Comparison of ENCODE assay signal across 11 cellular contexts in genomic region chr6:42338573-42339218, GRCh38.
DNase-seq lines count a peak whose midpoint lies in the region; ATAC-seq, FAIRE-seq and TF ChIP-seq lines count a peak whose summit lies in the region.
"Had no signal": no experiment of that assay in that cellular context is flagged by ENCODE, and none has a peak within 500 bp of the region (broad histone marks: within the 10 kb centered on the region; RNA-seq: fewer than 3 reads in every experiment).

No MANE protein-coding gene starts in this region.

- peaks cover 16% of the 10 kb centered on the region for H3K79me2 ChIP-seq in astrocyte (ENCODE audit: insufficient read depth, low read length)
- H3K79me2 ChIP-seq in neural progenitor cell (ENCODE audit: low read depth): peaks cover 8% of the 10 kb centered on the region

- H3K4me1 ChIP-seq in astrocyte (ENCODE audit: insufficient read depth, low read length) (peaks cover 27% of the 10 kb centered on the region), mucosa of descending colon (ENCODE audit: low read depth) (no peaks in the 10 kb centered on the region), spleen (peaks cover 0 to 9% (median 0%) of the 10 kb centered on the region in 6 donors), neural progenitor cell (no peaks in the 10 kb centered on the region), testis (peaks cover 4% of the 10 kb centered on the region)

- peaks cover 2% of the 10 kb centered on the region for H3K27me3 Mint-ChIP-seq in astrocyte (ENCODE audit: low read depth, unreplicated experiment)
- H3K27me3 Mint-ChIP-seq in neural progenitor cell (ENCODE audit: insufficient read depth, low read depth): peaks cover 2% of the 10 kb centered on the region
- H3K27me3 Mint-ChIP-seq: effector memory CD8-positive, alpha-beta T cell; progenitor cell of endocrine pancreas had no signal

- H2AFZ ChIP-seq in astrocyte (ENCODE audit: low read depth, low read length) (peak overlapping the region; percentile 36), neural progenitor cell (replicated peaks) (no peak overlapping the region)

- H3K4me1 Mint-ChIP-seq in astrocyte (ENCODE audit: low read depth, unreplicated experiment): peaks cover 23% of the 10 kb centered on the region
- peaks cover 2% of the 10 kb centered on the region for H3K4me1 Mint-ChIP-seq in neural progenitor cell

- H3K27ac Mint-ChIP-seq in astrocyte (ENCODE audit: unreplicated experiment): peak overlapping the region; percentile 70
- H3K27ac Mint-ChIP-seq in neural progenitor cell: no peak overlapping the region
- H3K27ac Mint-ChIP-seq: progenitor cell of endocrine pancreas had no signal

- peaks cover 11% of the 10 kb centered on the region for H3K36me3 Mint-ChIP-seq in astrocyte (ENCODE audit: low read depth, unreplicated experiment)
- H3K36me3 Mint-ChIP-seq in neural progenitor cell: no peaks in the 10 kb centered on the region

- H4K20me1 ChIP-seq in astrocyte (ENCODE audit: insufficient read depth, low read length) (no peaks in the 10 kb centered on the region), neural progenitor cell (ENCODE audit: low read depth) (peaks cover 12% of the 10 kb centered on the region)

- H3K36me3 ChIP-seq in astrocyte (ENCODE audit: insufficient read depth, low read length): no peaks in the 10 kb centered on the region
- H3K36me3 ChIP-seq in mucosa of descending colon (ENCODE audit: low read depth): no peaks in the 10 kb centered on the region
- H3K36me3 ChIP-seq in spleen: no peaks in the 10 kb centered on the region
- H3K36me3 ChIP-seq in neural progenitor cell: no peaks in the 10 kb centered on the region
- H3K36me3 ChIP-seq in testis (ENCODE audit: low read depth, missing control alignments): no peaks in the 10 kb centered on the region

- peak overlapping the region; percentile 98 for H3K27ac ChIP-seq in astrocyte (ENCODE audit: low read depth, low read length)
- H3K27ac ChIP-seq in spleen: no peak overlapping the region
- H3K27ac ChIP-seq in neural progenitor cell: no peak overlapping the region
- no peak overlapping the region for H3K27ac ChIP-seq in testis

- TF ChIP-seq POLR2A in spleen (IDR thresholded peaks at IDR 0.05) (no peak), testis (IDR thresholded peaks at IDR 0.05) (no peak)

- H3K9me3 ChIP-seq in astrocyte (ENCODE audit: insufficient read depth, low read depth, low read length): no peaks in the 10 kb centered on the region
- no peaks in the 10 kb centered on the region for H3K9me3 ChIP-seq in mucosa of descending colon
- H3K9me3 ChIP-seq in spleen: no peaks in the 10 kb centered on the region
- H3K9me3 ChIP-seq in neural progenitor cell (ENCODE audit: low read depth): no peaks in the 10 kb centered on the region
- no peaks in the 10 kb centered on the region for H3K9me3 ChIP-seq in testis

- H3K4me3 Mint-ChIP-seq in astrocyte (ENCODE audit: unreplicated experiment) (peak overlapping the region; percentile 14), neural progenitor cell (no peak overlapping the region)

- peak overlapping the region; percentile 85 for H3K9ac ChIP-seq in astrocyte (ENCODE audit: low read length)
- H3K9ac ChIP-seq in neural progenitor cell: no peak overlapping the region

- H3K9me3 Mint-ChIP-seq in astrocyte (ENCODE audit: unreplicated experiment): no peaks in the 10 kb centered on the region
- no peaks in the 10 kb centered on the region for H3K9me3 Mint-ChIP-seq in neural progenitor cell
- H3K9me3 Mint-ChIP-seq: effector memory CD8-positive, alpha-beta T cell had no signal

- H3K27me3 ChIP-seq in astrocyte (ENCODE audit: insufficient read depth, low read length): no peaks in the 10 kb centered on the region
- H3K27me3 ChIP-seq in spleen (replicated peaks in 1 of 7): no peaks in the 10 kb centered on the region
- H3K27me3 ChIP-seq in neural progenitor cell: no peaks in the 10 kb centered on the region
- no peaks in the 10 kb centered on the region for H3K27me3 ChIP-seq in testis

- FAIRE-seq in astrocyte (lab: Jason Lieb, UNC): peak; percentile 83

- no peaks in the 10 kb centered on the region for H3F3A ChIP-seq in neural progenitor cell (ENCODE audit: low read depth)

- ATAC-seq in mucosa of descending colon: peak; percentile 24
- ATAC-seq: effector memory CD8-positive, alpha-beta T cell had no signal

- H3K4me3 ChIP-seq in astrocyte (ENCODE audit: insufficient read depth, low read depth, low read length) (peak overlapping the region; percentile 15), mucosa of descending colon (no peak overlapping the region), spleen (no peak overlapping the region), neural progenitor cell (no peak overlapping the region), testis (no peak overlapping the region)

- intact Hi-C loops in mucosa of descending colon (cut with DNase I, micrococcal nuclease) (no loop called here), spleen (cut with DNase I; ENCODE audit: low total_unique reads) (no loop called here), testis (cut with DNase I; ENCODE audit: low total_unique reads) (no loop called here)

- peak; percentile 99 for DNase-seq in EH (ENCODE audit: low read depth)
- DNase-seq in M059J (ENCODE audit: low read depth): peak; percentile 100
- DNase-seq in astrocyte (ENCODE audit: low read depth): peak; percentile 99
- DNase-seq in mucosa of descending colon: no peak
- no peak for DNase-seq in spleen
- no peak for DNase-seq in neural progenitor cell (ENCODE audit: low spot score)
- no peak for DNase-seq in NCI-H1105 treated with DMSO at 0.1 percent for 48 hours (lab: John Stamatoyannopoulos, UW)
- DNase-seq in testis: no peak
- DNase-seq: effector memory CD8-positive, alpha-beta T cell; SHP77 had no signal

- 77 to 92% (median 83%) methylated on average over 9 of the region's 9 CpGs for WGBS in spleen, 5 donors
- WGBS in testis, 2 donors: 73 to 75% methylated on average over 9 of the region's 9 CpGs

- TF ChIP-seq CTCF in astrocyte (IDR thresholded peaks at IDR 0.05; ENCODE audit: insufficient read depth, low read depth, low read length) (peak; percentile 10), mucosa of descending colon (IDR thresholded peaks at IDR 0.05) (no peak), spleen (IDR thresholded peaks at IDR 0.05 in 8 of 11, conservative IDR thresholded peaks at IDR 0.05 in 3 of 11) (no peak), neural progenitor cell (IDR thresholded peaks at IDR 0.05) (no peak), testis (IDR thresholded peaks at IDR 0.05) (no peak)

- H3K4me2 ChIP-seq in astrocyte (ENCODE audit: low read length) (peak overlapping the region; percentile 80), neural progenitor cell (no peak overlapping the region)

Comparison
In these comparisons a context has a peak if more than half of its experiments do, and no peak if none do; other contexts are left out.
1. DNase-seq: peak in EH (single experiment), M059J (single experiment) and astrocyte (single experiment); none in mucosa of descending colon (0 of 3), spleen (single experiment), neural progenitor cell (single experiment), NCI-H1105 treated with DMSO at 0.1 percent for 48 hours (single experiment) and testis (single experiment).